1 cellular context compared by ENCODE assay signal in the genomic region with DNA sequence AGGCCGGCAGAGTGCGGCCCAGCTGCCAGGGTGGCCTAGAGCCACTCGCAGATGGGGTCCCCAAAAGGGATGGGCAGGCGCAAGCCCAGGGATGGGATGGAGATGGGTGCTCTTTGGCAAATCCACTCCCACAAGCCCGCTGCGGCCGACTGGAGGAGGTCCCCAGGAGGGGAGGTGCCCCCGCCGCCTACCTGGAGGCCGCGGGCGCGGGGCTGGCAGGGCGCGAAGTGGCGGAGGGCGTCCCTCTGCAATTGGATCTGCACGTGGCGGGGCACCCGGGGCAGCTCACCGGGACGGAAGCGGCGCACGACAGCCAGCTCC.
TF ChIP-seq lines count a peak whose summit lies in the region.

No MANE protein-coding gene starts in this region.

TF ChIP-seq in HEK293, 187 proteins besides CTCF, POLR2A, EP300 and RAD21 (continued from another document):
- peak; percentile 75 for TF ChIP-seq ZNF24 (tag by site-specific recombination; IDR thresholded peaks at IDR 0.05)
- TF ChIP-seq, protein P1, sequence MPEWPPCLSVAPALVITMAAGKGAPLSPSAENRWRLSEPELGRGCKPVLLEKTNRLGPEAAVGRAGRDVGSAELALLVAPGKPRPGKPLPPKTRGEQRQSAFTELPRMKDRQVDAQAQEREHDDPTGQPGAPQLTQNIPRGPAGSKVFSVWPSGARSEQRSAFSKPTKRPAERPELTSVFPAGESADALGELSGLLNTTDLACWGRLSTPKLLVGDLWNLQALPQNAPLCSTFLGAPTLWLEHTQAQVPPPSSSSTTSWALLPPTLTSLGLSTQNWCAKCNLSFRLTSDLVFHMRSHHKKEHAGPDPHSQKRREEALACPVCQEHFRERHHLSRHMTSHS (tag by site-specific recombination; IDR thresholded peaks at IDR 0.05) = no peak
- 0 out of 2 replicates have a peak, but pooled peaks have one; percentile 12 for TF ChIP-seq ZNF10 (tag by site-specific recombination; IDR thresholded peaks at IDR 0.05)
- TF ChIP-seq SP2 (tag by site-specific recombination; IDR thresholded peaks at IDR 0.05) = peak; percentile 51
- peak; percentile 8; the same call in 1 of the 2 replicates for TF ChIP-seq ZNF629 (tag by site-specific recombination; IDR thresholded peaks at IDR 0.05)
- TF ChIP-seq GLI4 (tag by site-specific recombination; IDR thresholded peaks at IDR 0.05) = 0 out of 2 replicates have a peak, but pooled peaks have one; percentile 21
- TF ChIP-seq, protein P2, sequence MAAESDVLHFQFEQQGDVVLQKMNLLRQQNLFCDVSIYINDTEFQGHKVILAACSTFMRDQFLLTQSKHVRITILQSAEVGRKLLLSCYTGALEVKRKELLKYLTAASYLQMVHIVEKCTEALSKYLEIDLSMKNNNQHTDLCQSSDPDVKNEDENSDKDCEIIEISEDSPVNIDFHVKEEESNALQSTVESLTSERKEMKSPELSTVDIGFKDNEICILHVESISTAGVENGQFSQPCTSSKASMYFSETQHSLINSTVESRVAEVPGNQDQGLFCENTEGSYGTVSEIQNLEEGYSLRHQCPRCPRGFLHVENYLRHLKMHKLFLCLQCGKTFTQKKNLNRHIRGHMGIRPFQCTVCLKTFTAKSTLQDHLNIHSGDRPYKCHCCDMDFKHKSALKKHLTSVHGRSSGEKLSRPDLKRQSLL (tag by site-specific recombination; IDR thresholded peaks at IDR 0.05) = 0 out of 2 replicates have a peak, but pooled peaks have one; percentile 40
- TF ChIP-seq ZNF530 (tag by site-specific recombination; IDR thresholded peaks at IDR 0.05; ENCODE audit: low read depth) = no peak
- TF ChIP-seq, protein P3, sequence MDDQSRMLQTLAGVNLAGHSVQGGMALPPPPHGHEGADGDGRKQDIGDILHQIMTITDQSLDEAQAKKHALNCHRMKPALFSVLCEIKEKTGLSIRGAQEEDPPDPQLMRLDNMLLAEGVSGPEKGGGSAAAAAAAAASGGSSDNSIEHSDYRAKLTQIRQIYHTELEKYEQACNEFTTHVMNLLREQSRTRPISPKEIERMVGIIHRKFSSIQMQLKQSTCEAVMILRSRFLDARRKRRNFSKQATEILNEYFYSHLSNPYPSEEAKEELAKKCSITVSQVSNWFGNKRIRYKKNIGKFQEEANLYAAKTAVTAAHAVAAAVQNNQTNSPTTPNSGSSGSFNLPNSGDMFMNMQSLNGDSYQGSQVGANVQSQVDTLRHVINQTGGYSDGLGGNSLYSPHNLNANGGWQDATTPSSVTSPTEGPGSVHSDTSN (CRISPR knock-in tag; IDR thresholded peaks at IDR 0.05) = no peak; the same call in 1 of the 2 replicates
- TF ChIP-seq ZNF76 (tag by site-specific recombination; IDR thresholded peaks at IDR 0.05; ENCODE audit: borderline replicate concordance, low read depth) = peak; percentile 74
- TF ChIP-seq, protein P4, sequence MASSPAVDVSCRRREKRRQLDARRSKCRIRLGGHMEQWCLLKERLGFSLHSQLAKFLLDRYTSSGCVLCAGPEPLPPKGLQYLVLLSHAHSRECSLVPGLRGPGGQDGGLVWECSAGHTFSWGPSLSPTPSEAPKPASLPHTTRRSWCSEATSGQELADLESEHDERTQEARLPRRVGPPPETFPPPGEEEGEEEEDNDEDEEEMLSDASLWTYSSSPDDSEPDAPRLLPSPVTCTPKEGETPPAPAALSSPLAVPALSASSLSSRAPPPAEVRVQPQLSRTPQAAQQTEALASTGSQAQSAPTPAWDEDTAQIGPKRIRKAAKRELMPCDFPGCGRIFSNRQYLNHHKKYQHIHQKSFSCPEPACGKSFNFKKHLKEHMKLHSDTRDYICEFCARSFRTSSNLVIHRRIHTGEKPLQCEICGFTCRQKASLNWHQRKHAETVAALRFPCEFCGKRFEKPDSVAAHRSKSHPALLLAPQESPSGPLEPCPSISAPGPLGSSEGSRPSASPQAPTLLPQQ (tag by site-specific recombination; IDR thresholded peaks at IDR 0.05) = peak; percentile 59
- peak; percentile 75 for TF ChIP-seq ZNF423 (tag by site-specific recombination; IDR thresholded peaks at IDR 0.05)
- peak; percentile 72; the same call in 1 of the 2 replicates for TF ChIP-seq ZNF785 (tag by site-specific recombination; IDR thresholded peaks at IDR 0.05)
- TF ChIP-seq ZNF768 (tag by site-specific recombination; IDR thresholded peaks at IDR 0.05) = no peak
- peak; percentile 67 for TF ChIP-seq KLF9 (tag by site-specific recombination; IDR thresholded peaks at IDR 0.05; ENCODE audit: low read depth)
- peak; percentile 78; the same call in 1 of the 2 replicates for TF ChIP-seq REPIN1 (tag by site-specific recombination; IDR thresholded peaks at IDR 0.05; ENCODE audit: low read depth)
- TF ChIP-seq, protein P5, sequence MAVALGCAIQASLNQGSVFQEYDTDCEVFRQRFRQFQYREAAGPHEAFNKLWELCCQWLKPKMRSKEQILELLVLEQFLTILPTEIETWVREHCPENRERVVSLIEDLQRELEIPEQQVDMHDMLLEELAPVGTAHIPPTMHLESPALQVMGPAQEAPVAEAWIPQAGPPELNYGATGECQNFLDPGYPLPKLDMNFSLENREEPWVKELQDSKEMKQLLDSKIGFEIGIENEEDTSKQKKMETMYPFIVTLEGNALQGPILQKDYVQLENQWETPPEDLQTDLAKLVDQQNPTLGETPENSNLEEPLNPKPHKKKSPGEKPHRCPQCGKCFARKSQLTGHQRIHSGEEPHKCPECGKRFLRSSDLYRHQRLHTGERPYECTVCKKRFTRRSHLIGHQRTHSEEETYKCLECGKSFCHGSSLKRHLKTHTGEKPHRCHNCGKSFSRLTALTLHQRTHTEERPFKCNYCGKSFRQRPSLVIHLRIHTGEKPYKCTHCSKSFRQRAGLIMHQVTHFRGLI (tag by site-specific recombination; IDR thresholded peaks at IDR 0.05) = peak; percentile 38; the same call in 1 of the 2 replicates
- TF ChIP-seq, protein P6, sequence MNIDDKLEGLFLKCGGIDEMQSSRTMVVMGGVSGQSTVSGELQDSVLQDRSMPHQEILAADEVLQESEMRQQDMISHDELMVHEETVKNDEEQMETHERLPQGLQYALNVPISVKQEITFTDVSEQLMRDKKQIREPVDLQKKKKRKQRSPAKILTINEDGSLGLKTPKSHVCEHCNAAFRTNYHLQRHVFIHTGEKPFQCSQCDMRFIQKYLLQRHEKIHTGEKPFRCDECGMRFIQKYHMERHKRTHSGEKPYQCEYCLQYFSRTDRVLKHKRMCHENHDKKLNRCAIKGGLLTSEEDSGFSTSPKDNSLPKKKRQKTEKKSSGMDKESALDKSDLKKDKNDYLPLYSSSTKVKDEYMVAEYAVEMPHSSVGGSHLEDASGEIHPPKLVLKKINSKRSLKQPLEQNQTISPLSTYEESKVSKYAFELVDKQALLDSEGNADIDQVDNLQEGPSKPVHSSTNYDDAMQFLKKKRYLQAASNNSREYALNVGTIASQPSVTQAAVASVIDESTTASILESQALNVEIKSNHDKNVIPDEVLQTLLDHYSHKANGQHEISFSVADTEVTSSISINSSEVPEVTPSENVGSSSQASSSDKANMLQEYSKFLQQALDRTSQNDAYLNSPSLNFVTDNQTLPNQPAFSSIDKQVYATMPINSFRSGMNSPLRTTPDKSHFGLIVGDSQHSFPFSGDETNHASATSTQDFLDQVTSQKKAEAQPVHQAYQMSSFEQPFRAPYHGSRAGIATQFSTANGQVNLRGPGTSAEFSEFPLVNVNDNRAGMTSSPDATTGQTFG (tag by site-specific recombination; IDR thresholded peaks at IDR 0.05; ENCODE audit: borderline replicate concordance) = no peak
- TF ChIP-seq, protein P7, sequence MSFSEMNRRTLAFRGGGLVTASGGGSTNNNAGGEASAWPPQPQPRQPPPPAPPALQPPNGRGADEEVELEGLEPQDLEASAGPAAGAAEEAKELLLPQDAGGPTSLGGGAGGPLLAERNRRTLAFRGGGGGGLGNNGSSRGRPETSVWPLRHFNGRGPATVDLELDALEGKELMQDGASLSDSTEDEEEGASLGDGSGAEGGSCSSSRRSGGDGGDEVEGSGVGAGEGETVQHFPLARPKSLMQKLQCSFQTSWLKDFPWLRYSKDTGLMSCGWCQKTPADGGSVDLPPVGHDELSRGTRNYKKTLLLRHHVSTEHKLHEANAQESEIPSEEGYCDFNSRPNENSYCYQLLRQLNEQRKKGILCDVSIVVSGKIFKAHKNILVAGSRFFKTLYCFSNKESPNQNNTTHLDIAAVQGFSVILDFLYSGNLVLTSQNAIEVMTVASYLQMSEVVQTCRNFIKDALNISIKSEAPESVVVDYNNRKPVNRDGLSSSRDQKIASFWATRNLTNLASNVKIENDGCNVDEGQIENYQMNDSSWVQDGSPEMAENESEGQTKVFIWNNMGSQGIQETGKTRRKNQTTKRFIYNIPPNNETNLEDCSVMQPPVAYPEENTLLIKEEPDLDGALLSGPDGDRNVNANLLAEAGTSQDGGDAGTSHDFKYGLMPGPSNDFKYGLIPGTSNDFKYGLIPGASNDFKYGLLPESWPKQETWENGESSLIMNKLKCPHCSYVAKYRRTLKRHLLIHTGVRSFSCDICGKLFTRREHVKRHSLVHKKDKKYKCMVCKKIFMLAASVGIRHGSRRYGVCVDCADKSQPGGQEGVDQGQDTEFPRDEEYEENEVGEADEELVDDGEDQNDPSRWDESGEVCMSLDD (tag by site-specific recombination; IDR thresholded peaks at IDR 0.05) = peak; percentile 95
- TF ChIP-seq, protein P8, sequence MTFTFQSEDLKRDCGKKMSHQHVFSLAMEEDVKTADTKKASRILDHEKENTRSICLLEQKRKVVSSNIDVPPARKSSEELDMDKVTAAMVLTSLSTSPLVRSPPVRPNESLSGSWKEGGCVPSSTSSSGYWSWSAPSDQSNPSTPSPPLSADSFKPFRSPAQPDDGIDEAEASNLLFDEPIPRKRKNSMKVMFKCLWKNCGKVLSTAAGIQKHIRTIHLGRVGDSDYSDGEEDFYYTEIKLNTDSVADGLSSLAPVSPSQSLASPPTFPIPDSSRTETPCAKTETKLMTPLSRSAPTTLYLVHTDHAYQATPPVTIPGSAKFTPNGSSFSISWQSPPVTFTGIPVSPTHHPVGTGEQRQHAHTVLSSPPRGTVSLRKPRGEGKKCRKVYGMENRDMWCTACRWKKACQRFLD (tag by site-specific recombination; IDR thresholded peaks at IDR 0.05) = peak; percentile 89
- no peak for TF ChIP-seq ZNF266 (tag by site-specific recombination; IDR thresholded peaks at IDR 0.05; ENCODE audit: low read depth)
- TF ChIP-seq, protein P9, sequence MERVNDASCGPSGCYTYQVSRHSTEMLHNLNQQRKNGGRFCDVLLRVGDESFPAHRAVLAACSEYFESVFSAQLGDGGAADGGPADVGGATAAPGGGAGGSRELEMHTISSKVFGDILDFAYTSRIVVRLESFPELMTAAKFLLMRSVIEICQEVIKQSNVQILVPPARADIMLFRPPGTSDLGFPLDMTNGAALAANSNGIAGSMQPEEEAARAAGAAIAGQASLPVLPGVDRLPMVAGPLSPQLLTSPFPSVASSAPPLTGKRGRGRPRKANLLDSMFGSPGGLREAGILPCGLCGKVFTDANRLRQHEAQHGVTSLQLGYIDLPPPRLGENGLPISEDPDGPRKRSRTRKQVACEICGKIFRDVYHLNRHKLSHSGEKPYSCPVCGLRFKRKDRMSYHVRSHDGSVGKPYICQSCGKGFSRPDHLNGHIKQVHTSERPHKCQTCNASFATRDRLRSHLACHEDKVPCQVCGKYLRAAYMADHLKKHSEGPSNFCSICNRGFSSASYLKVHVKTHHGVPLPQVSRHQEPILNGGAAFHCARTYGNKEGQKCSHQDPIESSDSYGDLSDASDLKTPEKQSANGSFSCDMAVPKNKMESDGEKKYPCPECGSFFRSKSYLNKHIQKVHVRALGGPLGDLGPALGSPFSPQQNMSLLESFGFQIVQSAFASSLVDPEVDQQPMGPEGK (tag by site-specific recombination; IDR thresholded peaks at IDR 0.05) = peak; percentile 80
- TF ChIP-seq ZBTB7A (tag by site-specific recombination; IDR thresholded peaks at IDR 0.05; ENCODE audit: low read depth) = peak; percentile 96
- peak; percentile 83 for TF ChIP-seq EGR2 (tag by site-specific recombination; IDR thresholded peaks at IDR 0.05; ENCODE audit: low read depth)
